ENCODE assay signal across 8 cellular contexts in the genomic region with DNA sequence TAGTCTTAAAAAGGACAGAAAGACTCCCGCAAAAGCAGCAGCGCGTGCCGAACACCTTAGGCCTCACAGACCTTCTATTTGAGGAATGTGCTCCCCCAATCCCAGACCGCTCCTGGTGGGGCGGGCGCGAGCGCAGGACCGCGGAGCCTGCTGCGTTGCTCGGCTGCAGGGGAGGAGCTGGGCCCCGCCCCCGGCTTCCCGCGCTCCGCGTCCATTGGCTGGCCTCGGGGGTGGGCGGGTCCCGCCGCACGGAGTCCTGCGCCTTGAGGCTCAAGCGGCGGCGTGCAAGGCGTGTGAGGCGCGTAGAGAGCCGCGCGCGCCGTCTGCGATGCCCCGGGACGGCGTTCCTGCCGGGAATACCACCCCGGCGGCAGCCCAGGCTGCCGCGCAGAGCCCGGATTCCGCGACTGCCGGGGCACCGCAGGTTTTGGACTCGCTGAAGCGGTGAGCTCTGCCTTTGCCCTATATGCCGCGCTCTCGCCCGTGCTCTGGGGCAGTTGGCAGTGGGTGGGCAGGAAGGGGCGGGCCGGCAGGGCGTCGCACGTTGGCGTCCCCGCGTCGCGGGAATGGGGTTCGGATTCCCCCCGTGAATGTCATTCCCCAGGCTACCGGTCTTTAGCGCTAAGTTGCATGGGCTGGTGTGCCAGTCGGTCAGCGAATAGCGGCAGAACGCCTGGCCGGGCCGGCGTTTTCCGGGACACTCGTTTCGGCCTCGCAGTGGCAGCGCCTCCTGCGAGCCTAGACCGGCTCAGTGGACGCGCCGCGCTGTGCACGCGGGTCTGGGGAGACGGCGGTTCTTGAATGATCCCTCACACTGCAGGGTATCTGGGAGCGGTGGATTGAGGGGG. TPM values are rescaled to one million over a fixed set of nuclear protein-coding genes. Genes with fewer than 3 reads are reported as not detected.
DNase-seq lines count a peak whose midpoint lies in the region; ATAC-seq and TF ChIP-seq lines count a peak whose summit lies in the region.

No MANE protein-coding gene starts in this region.

- H3K4me2 ChIP-seq in GM23338: peak overlapping the region; percentile 83

- H3K27ac ChIP-seq in GM23338 (ENCODE audit: low read depth) (peak overlapping the region; percentile 43; the same call in 1 of the 2 replicates), cardiac muscle cell (no peak overlapping the region), ovary (no peak overlapping the region), testis (peak overlapping the region in 1 of 2 donors; percentile 52)

- H3K4me1 Mint-ChIP-seq in GM23338: peaks cover 29% of the 10 kb centered on the region
- H3K4me1 Mint-ChIP-seq in activated naive CD8-positive, alpha-beta T cell treated with anti-CD3 and anti-CD28 coated beads, Interleukin-2, amount 10 ng/mL, durations not matched to agents 7 days and 5 days: peaks cover 8% of the 10 kb centered on the region

- H3K9me2 ChIP-seq in GM23338 (ENCODE audit: insufficient read depth): no peaks in the 10 kb centered on the region

- H3K4me3 Mint-ChIP-seq in GM23338: peak overlapping the region; percentile 69
- peak overlapping the region; percentile 66 for H3K4me3 Mint-ChIP-seq in activated naive CD8-positive, alpha-beta T cell treated with anti-CD3 and anti-CD28 coated beads, Interleukin-2, amount 10 ng/mL, durations not matched to agents 7 days and 5 days

- H3K4me1 ChIP-seq in GM23338 (ENCODE audit: insufficient read depth) (peaks cover 28% of the 10 kb centered on the region), cardiac muscle cell (ENCODE audit: low read depth) (no peaks in the 10 kb centered on the region), ovary (ENCODE audit: insufficient read depth) (no peaks in the 10 kb centered on the region), testis (peaks cover 7% of the 10 kb centered on the region)

- H3K27ac Mint-ChIP-seq in GM23338: no peak overlapping the region; the same call in 1 of the 2 replicates
- H3K27ac Mint-ChIP-seq in activated naive CD8-positive, alpha-beta T cell treated with anti-CD3 and anti-CD28 coated beads, Interleukin-2, amount 10 ng/mL, durations not matched to agents 7 days and 5 days: no peak overlapping the region

- peaks cover 15% of the 10 kb centered on the region; the same call in 1 of the 3 replicates for H3K36me3 Mint-ChIP-seq in GM23338 (ENCODE audit: low read depth)
- H3K36me3 Mint-ChIP-seq in activated naive CD8-positive, alpha-beta T cell treated with anti-CD3 and anti-CD28 coated beads, Interleukin-2, amount 10 ng/mL, durations not matched to agents 7 days and 5 days: no peaks in the 10 kb centered on the region

- H3K36me3 ChIP-seq in GM23338 (ENCODE audit: insufficient read depth) (no peaks in the 10 kb centered on the region), cardiac muscle cell (no peaks in the 10 kb centered on the region), ovary (no peaks in the 10 kb centered on the region), testis (ENCODE audit: low read depth, missing control alignments) (no peaks in the 10 kb centered on the region)

- H3F3A ChIP-seq in GM23338 (replicated peaks; ENCODE audit: low read depth): no peaks in the 10 kb centered on the region

- peaks cover 25% of the 10 kb centered on the region for H3K79me2 ChIP-seq in GM23338 (replicated peaks; ENCODE audit: insufficient read depth)

- peaks cover 35% of the 10 kb centered on the region for H3K27me3 Mint-ChIP-seq in GM23338 (ENCODE audit: insufficient read depth, low read depth, poor library complexity)
- peaks cover 79% of the 10 kb centered on the region for H3K27me3 Mint-ChIP-seq in activated naive CD8-positive, alpha-beta T cell treated with anti-CD3 and anti-CD28 coated beads, Interleukin-2, amount 10 ng/mL, durations not matched to agents 7 days and 5 days

- ATAC-seq in GM23338: peak; percentile 93
- peak; percentile 100 for ATAC-seq in activated naive CD8-positive, alpha-beta T cell treated with anti-CD3 and anti-CD28 coated beads, Interleukin-2, amount 10 ng/mL, durations not matched to agents 7 days and 5 days (ENCODE audit: low read depth)

- no peak for TF ChIP-seq CTCF in GM23338 (conservative IDR thresholded peaks at IDR 0.05; ENCODE audit: low read depth in 2 of 2)
- TF ChIP-seq CTCF in LNCaP clone FGC (IDR thresholded peaks at IDR 0.05; ENCODE audit: control insufficient read depth, extremely low read depth, insufficient read depth): 0 out of 2 replicates have a peak, but pooled peaks have one; percentile 12
- TF ChIP-seq CTCF in cardiac muscle cell (IDR thresholded peaks at IDR 0.05; ENCODE audit: low read depth, low read length): peak; percentile 9
- no peak for TF ChIP-seq CTCF in ovary (IDR thresholded peaks at IDR 0.05)
- TF ChIP-seq CTCF in testis (IDR thresholded peaks at IDR 0.05): no peak

- peaks cover 26% of the 10 kb centered on the region for H3K27me3 ChIP-seq in GM23338 (ENCODE audit: insufficient read depth)
- peaks cover 19% of the 10 kb centered on the region for H3K27me3 ChIP-seq in cardiac muscle cell
- H3K27me3 ChIP-seq in ovary: no peaks in the 10 kb centered on the region
- H3K27me3 ChIP-seq in testis: no peaks in the 10 kb centered on the region

- H4K20me1 ChIP-seq in GM23338 (replicated peaks; ENCODE audit: insufficient read depth): no peaks in the 10 kb centered on the region; the same call in 1 of the 2 replicates

- TF ChIP-seq POLR2A in ovary (IDR thresholded peaks at IDR 0.05) (no peak), testis (IDR thresholded peaks at IDR 0.05) (no peak)

- H3K9me3 ChIP-seq in cardiac muscle cell (ENCODE audit: low read depth): no peaks in the 10 kb centered on the region
- H3K9me3 ChIP-seq in ovary: no peaks in the 10 kb centered on the region
- no peaks in the 10 kb centered on the region for H3K9me3 ChIP-seq in testis

- POLR2A ChIA-PET in activated naive CD8-positive, alpha-beta T cell treated with anti-CD3 and anti-CD28 coated beads, Interleukin-2, amount 10 ng/mL, durations not matched to agents 7 days and 5 days (lab: Charles Lee): interaction anchor here (1.3 to 2.2 kb wide), 2 partner anchors 49 to 146 kb away, joined by 5 to 12 read pairs; a partner anchor contains a TSS

- intact Hi-C loops in ovary (cut with DNase I): loop anchor here in 1 of 4 donors (1.0 kb wide), 1 partner anchor 49 kb away; a partner anchor contains a TSS
- intact Hi-C loops in testis (cut with DNase I; ENCODE audit: low total_unique reads): no loop called here

- H2AFZ ChIP-seq in GM23338: peak overlapping the region; percentile 87

- DNase-seq in ELR (ENCODE audit: low read depth) (peak; percentile 38), GM23338 (ENCODE audit: low spot score) (peak; percentile 96), LNCaP clone FGC (ENCODE audit: low read depth) (peak; percentile 26), SKM-1 treated with dmso at 0.1 percent for 144 hours (lab: John Stamatoyannopoulos, UW; ENCODE audit: unreplicated experiment) (peak; percentile 82), cardiac muscle cell (ENCODE audit: low read depth in 1 of 2, low spot score in 1 of 2) (peak; percentile 89 to 95), ovary (peak; percentile 62 to 83 (median 68)), testis (peak; percentile 92)
- peak; percentile 95 for DNase-seq in activated naive CD8-positive, alpha-beta T cell treated with anti-CD3 and anti-CD28 coated beads, Interleukin-2, amount 10 ng/mL, durations not matched to agents 7 days and 5 days

- no peak for TF ChIP-seq EP300 in ovary (IDR thresholded peaks at IDR 0.05)

- H3K4me3 ChIP-seq in GM23338: peak overlapping the region; percentile 52
- peak overlapping the region; percentile 60 for H3K4me3 ChIP-seq in LNCaP clone FGC (ENCODE audit: low read depth, low read length)
- H3K4me3 ChIP-seq in cardiac muscle cell: peak overlapping the region; percentile 48
- peak overlapping the region; percentile 36 for H3K4me3 ChIP-seq in ovary
- peak overlapping the region; percentile 61 to 74 for H3K4me3 ChIP-seq in testis

- 1 to 2% (median 1%) methylated on average over 68 to 93 of the region's 93 CpGs for WGBS in ovary, 3 donors
- 2 to 3% methylated on average over 30 to 75 of the region's 93 CpGs for WGBS in testis, 2 donors

- peaks cover 24% of the 10 kb centered on the region for H3K9me3 Mint-ChIP-seq in GM23338
- H3K9me3 Mint-ChIP-seq in activated naive CD8-positive, alpha-beta T cell treated with anti-CD3 and anti-CD28 coated beads, Interleukin-2, amount 10 ng/mL, durations not matched to agents 7 days and 5 days: no peaks in the 10 kb centered on the region

TF ChIP-seq in GM23338, 12 proteins besides CTCF, POLR2A, EP300 and RAD21 (continues in another document):
- TF ChIP-seq CREB1 (CRISPR knock-in tag; IDR thresholded peaks at IDR 0.05; ENCODE audit: low read depth) (peak; percentile 66), POLR2AphosphoS5 (IDR thresholded peaks at IDR 0.05; ENCODE audit: low read depth) (peak; percentile 86), JUNB (IDR thresholded peaks at IDR 0.05; ENCODE audit: unreplicated experiment) (no peak)
- TF ChIP-seq, protein P1, sequence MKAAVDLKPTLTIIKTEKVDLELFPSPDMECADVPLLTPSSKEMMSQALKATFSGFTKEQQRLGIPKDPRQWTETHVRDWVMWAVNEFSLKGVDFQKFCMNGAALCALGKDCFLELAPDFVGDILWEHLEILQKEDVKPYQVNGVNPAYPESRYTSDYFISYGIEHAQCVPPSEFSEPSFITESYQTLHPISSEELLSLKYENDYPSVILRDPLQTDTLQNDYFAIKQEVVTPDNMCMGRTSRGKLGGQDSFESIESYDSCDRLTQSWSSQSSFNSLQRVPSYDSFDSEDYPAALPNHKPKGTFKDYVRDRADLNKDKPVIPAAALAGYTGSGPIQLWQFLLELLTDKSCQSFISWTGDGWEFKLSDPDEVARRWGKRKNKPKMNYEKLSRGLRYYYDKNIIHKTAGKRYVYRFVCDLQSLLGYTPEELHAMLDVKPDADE (IDR thresholded peaks at IDR 0.05): no peak

RNA-seq across cellular contexts. Expression of a gene that starts 49.6 kb away (rescaled TPM):
- total RNA-seq in GM23338 (2014; rRNA removed; shearing (Covaris generic)): 27.4 and 29.7 TPM in 2 replicates
- polyA plus RNA-seq in GM23338 (2016; fragmentation: Nextera tagmentation; extraction: Ambion mirVana) (6.1 and 7.6 TPM in 2 replicates), cardiac muscle cell (8.0 and 9.7 TPM in 2 replicates), ovary (1 to 10 TPM; 8.9 to 9.0 TPM), testis (ENCODE audit: insufficient read depth, low read depth, low replicate concordance) (4.5 TPM)
- 1 to 10 TPM; 4.2 to 4.8 TPM for total RNA-seq in activated naive CD8-positive, alpha-beta T cell treated with anti-CD3 and anti-CD28 coated beads, Interleukin-2, amount 10 ng/mL, durations not matched to agents 7 days and 5 days
- total RNA-seq in cardiac muscle cell (13.0 and 15.1 TPM in 2 replicates), ovary (10 to 100 TPM in 6 of 7 donors, 1 to 10 TPM in 1; 9.0 to 20.7 (median 19.3) TPM), testis (1 to 10 TPM; 3.3 to 3.9 TPM)

RNA-seq across cellular contexts. Expression of a gene that starts 55.0 kb away (rescaled TPM):
- total RNA-seq in GM23338 (2014; rRNA removed; shearing (Covaris generic)): 190 and 202 TPM in 2 replicates
- polyA plus RNA-seq in GM23338 (2016; fragmentation: Nextera tagmentation; extraction: Ambion mirVana) (166 and 185 TPM in 2 replicates), cardiac muscle cell (70.5 and 111 TPM in 2 replicates), ovary (10 to 100 TPM; 76.9 to 87.9 TPM), testis (ENCODE audit: insufficient read depth, low read depth, low replicate concordance) (65.0 TPM)
- total RNA-seq in activated naive CD8-positive, alpha-beta T cell treated with anti-CD3 and anti-CD28 coated beads, Interleukin-2, amount 10 ng/mL, durations not matched to agents 7 days and 5 days: 100 to 1,000 TPM in 1 of 2 experiments, 10 to 100 TPM in 1; 99.1 to 101 TPM
- total RNA-seq in cardiac muscle cell (99.4 and 223 TPM in 2 replicates), ovary (100 to 1,000 TPM; 122 to 160 (median 140) TPM), testis (100 to 1,000 TPM; 207 to 226 TPM)

Comparison
In these comparisons a context has a peak if more than half of its experiments do, and no peak if none do; other contexts are left out.
1. DNase-seq: peak in every context shown above with its lines; median percentile 96 in GM23338; 95 in activated naive CD8-positive, alpha-beta T cell treated with anti-CD3 and anti-CD28 coated beads, Interleukin-2, amount 10 ng/mL, durations not matched to agents 7 days and 5 days; 92 in cardiac muscle cell; 92 in testis; 82 in SKM-1 treated with dmso at 0.1 percent for 144 hours; 68 in ovary; 38 in ELR; 26 in LNCaP clone FGC.
2. CTCF ChIP-seq: peak in LNCaP clone FGC (single experiment) and cardiac muscle cell (single experiment); none in GM23338 (0 of 2), ovary (0 of 3) and testis (0 of 3).
3. Peak in every context shown above with its lines, with median percentiles within 50 percentile points of each other: H3K4me3 ChIP-seq.